9 cellular contexts compared by ENCODE assay signal in the genomic region with DNA sequence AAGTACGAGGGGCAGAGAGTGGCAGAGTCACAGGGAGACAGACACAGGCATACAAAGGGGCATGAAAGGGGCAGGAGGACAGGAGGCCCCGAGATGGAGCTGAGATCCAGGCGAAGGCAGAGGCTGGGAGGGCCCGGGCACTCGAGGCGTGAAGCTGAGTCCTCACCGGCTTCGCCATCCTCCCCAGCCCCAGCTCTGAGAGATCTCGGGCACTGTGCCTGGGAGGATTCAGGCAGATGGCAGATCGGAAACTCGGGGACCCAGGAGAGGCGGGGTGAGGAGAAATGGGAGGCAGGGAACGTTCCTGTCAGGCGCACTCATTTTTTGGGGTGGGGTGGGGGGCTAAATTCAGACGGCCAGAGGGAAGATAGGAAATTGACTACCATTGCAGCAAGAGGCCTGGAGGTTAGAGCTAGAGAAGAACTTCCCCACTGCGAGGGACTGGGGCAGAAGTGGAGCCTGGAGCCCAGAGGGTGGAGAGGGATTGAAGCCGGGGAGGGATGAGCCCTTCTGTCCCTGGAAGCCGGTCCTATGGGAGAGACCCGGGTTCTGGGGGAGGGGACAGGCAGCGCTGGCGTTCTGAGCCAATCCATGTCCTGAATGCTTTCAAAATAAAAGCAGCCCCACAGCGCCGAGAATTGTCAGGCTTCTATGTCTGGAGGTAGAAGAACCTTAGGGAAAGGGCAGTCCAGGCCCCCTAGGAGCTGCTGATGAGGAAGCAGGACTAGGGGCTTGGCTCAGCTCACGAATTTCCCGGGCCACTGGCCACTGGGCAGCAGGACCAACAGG. TPM values are rescaled to one million over a fixed set of nuclear protein-coding genes. Genes with fewer than 3 reads are reported as not detected.
DNase-seq lines count a peak whose midpoint lies in the region; ATAC-seq and TF ChIP-seq lines count a peak whose summit lies in the region.
"Had no signal": no experiment of that assay in that cellular context is flagged by ENCODE, and none has a peak within 500 bp of the region (broad histone marks: within the 10 kb centered on the region; RNA-seq: fewer than 3 reads in every experiment).

No MANE protein-coding gene starts in this region.

- no peak overlapping the region for H2AFZ ChIP-seq in osteoblast (ENCODE audit: low read length)

- H3K4me2 ChIP-seq in DOHH2 (ENCODE audit: low read length) = peak overlapping the region; percentile 94
- H3K4me2 ChIP-seq in osteoblast (ENCODE audit: insufficient read depth, low read length) = peak overlapping the region; percentile 36

- DNase-seq in NCI-H1105 (lab: John Stamatoyannopoulos, UW) = peak; percentile 38
- peak in 5 of 10 donors; percentile 56 to 85 (median 70) for DNase-seq in dorsolateral prefrontal cortex
- peak; percentile 80 for DNase-seq in osteoblast (ENCODE audit: insufficient read length, low spot score, missing footprints)
- no peak for DNase-seq in COLO668 (lab: John Stamatoyannopoulos, UW; ENCODE audit: unreplicated experiment)
- DNase-seq in central memory CD4-positive, alpha-beta T cell = no peak
- DNase-seq: NCI-H187 treated with DMSO at 0.1 percent for 48 hours had no signal

- H3K27me3 ChIP-seq in DOHH2 (ENCODE audit: control insufficient read depth, low read length) (peaks cover 9% of the 10 kb centered on the region; the same call in 1 of the 2 replicates), dorsolateral prefrontal cortex (no peaks in the 10 kb centered on the region), osteoblast (ENCODE audit: insufficient read depth, low read length) (peaks cover 13% of the 10 kb centered on the region)

- no peak for ATAC-seq in GM19023 (IDR thresholded peaks at IDR 0.05; ENCODE audit: unreplicated experiment)
- ATAC-seq in HG03439 (IDR thresholded peaks at IDR 0.05; ENCODE audit: unreplicated experiment) = no peak

- H3K27ac ChIP-seq in DOHH2 (ENCODE audit: low read depth, low read length) (no peak overlapping the region), dorsolateral prefrontal cortex (peak overlapping the region in 53 of 59 donors; percentile 10 to 87 (median 74)), osteoblast (ENCODE audit: low read depth, low read length) (no peak overlapping the region)

- no peaks in the 10 kb centered on the region for H3F3A ChIP-seq in DOHH2 (ENCODE audit: control insufficient read depth, insufficient read depth)

- H3K79me2 ChIP-seq in DOHH2 (ENCODE audit: control insufficient read depth, low read length) (no peaks in the 10 kb centered on the region), osteoblast (ENCODE audit: insufficient read depth, low read length) (no peaks in the 10 kb centered on the region)

- no peak for TF ChIP-seq CTCF in DOHH2 (IDR thresholded peaks at IDR 0.05; ENCODE audit: low read depth, low read length, poor library complexity, severe bottlenecking)
- no peak for TF ChIP-seq CTCF in dorsolateral prefrontal cortex (IDR thresholded peaks at IDR 0.05 in 54 of 56, conservative IDR thresholded peaks at IDR 0.05 in 2 of 56; ENCODE audit: low read depth in 1 of 56, partially characterized antibody in 56 of 56)
- no peak for TF ChIP-seq CTCF in osteoblast (IDR thresholded peaks at IDR 0.05; ENCODE audit: extremely low read depth, low read depth, low read length)

- no peaks in the 10 kb centered on the region for H3K36me3 ChIP-seq in DOHH2 (ENCODE audit: control insufficient read depth, low read length)
- H3K36me3 ChIP-seq in osteoblast (ENCODE audit: insufficient read depth, low read length) = no peaks in the 10 kb centered on the region

- H3K4me3 ChIP-seq in DOHH2 (ENCODE audit: low read length) (peak overlapping the region; percentile 79; the same call in 1 of the 2 replicates), dorsolateral prefrontal cortex (peak overlapping the region; percentile 33 to 77 (median 60)), osteoblast (ENCODE audit: insufficient read depth, low read length) (no peak overlapping the region)

- H3K4me1 ChIP-seq in DOHH2 (ENCODE audit: control insufficient read depth, low read length) = peaks cover 9% of the 10 kb centered on the region
- H3K4me1 ChIP-seq in osteoblast (ENCODE audit: insufficient read depth, low read length) = peaks cover 3% of the 10 kb centered on the region

- intact Hi-C loops in dorsolateral prefrontal cortex (cut with DNase I) = loop anchor here in 1 of 2 donors (5.0 kb wide), 2 partner anchors 52 to 102 kb away; no protein-coding TSS in a partner anchor

- H3K9me3 ChIP-seq in DOHH2 (ENCODE audit: control insufficient read depth, insufficient read depth, low read length) = no peaks in the 10 kb centered on the region
- no peaks in the 10 kb centered on the region for H3K9me3 ChIP-seq in osteoblast (ENCODE audit: low read depth, low read length)

- H3K9me2 ChIP-seq in DOHH2 (replicated peaks; ENCODE audit: control insufficient read depth, low read length) = no peaks in the 10 kb centered on the region

- H4K20me1 ChIP-seq in DOHH2 (ENCODE audit: control insufficient read depth, insufficient read depth, low read depth, low read length) = no peaks in the 10 kb centered on the region
- no peaks in the 10 kb centered on the region for H4K20me1 ChIP-seq in osteoblast (ENCODE audit: insufficient read depth, low read length)

RNA-seq across cellular contexts. Expression of gene LRRC4B, which starts 12.6 kb away (rescaled TPM):
- total RNA-seq in dorsolateral prefrontal cortex (100 to 1,000 TPM; 126 to 330 (median 166) TPM), osteoblast (not detected in 2 replicates)

RNA-seq across cellular contexts. Expression of gene ASPDH, which starts 41.9 kb away (rescaled TPM):
- total RNA-seq in dorsolateral prefrontal cortex = 10 to 100 TPM; 16.5 to 62.5 (median 34.2) TPM
- total RNA-seq in osteoblast = not detected in 2 replicates

RNA-seq across cellular contexts. Expression of gene JOSD2, which starts 44.6 kb away (rescaled TPM):
- total RNA-seq in dorsolateral prefrontal cortex = 10 to 100 TPM; 24.9 to 75.5 (median 41.2) TPM
- total RNA-seq in osteoblast = 19.4 and 22.8 TPM in 2 replicates

Comparison
In these comparisons a context has a peak if more than half of its experiments do, and no peak if none do; other contexts are left out.
1. H3K27ac ChIP-seq: peak in dorsolateral prefrontal cortex (53 of 59); none in DOHH2 (single experiment) and osteoblast (single experiment).
2. DNase-seq: peak in NCI-H1105 (single experiment) and osteoblast (single experiment); none in COLO668 (single experiment) and central memory CD4-positive, alpha-beta T cell (single experiment).
3. RNA of gene LRRC4B, which starts 12.6 kb away (total RNA-seq): 126 to 330 TPM in dorsolateral prefrontal cortex; not detected in osteoblast; every median in the first group is over 100 times any median in the second.
4. RNA of gene ASPDH, which starts 41.9 kb away (total RNA-seq): 16.5 to 62.5 TPM in dorsolateral prefrontal cortex; not detected in osteoblast; every median in the first group is over 10 times any median in the second.